Comparison of ENCODE assay signal across 4 cellular contexts in the genomic region with DNA sequence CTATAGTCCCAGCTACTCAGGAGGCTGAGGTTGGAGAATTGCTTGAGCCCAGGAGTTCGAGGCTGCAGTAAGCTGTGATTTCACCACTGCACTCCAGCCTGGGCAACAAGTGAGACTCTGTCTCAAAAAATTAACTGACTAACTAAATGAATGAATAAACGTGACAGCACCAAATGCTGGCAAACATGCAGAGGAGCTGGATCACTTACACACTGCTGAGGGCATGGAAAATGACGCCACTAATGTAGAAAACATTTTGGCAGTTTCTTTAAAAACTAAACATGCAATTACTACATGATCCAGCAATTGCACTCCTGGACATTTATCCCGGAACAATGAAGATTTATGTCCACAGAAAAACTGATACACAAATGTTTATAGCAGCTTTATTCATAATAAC.
"Had no signal": no experiment of that assay in that cellular context is flagged by ENCODE, and none has a peak within 500 bp of the region (broad histone marks: within the 10 kb centered on the region; RNA-seq: fewer than 3 reads in every experiment).

No MANE protein-coding gene starts in this region.

- ATAC-seq: GM23338, HepG2 had no signal

- H3K4me3 ChIP-seq: GM23338 had no signal

- DNase-seq: H9, HCEC 1CT had no signal
